Comparison of ENCODE assay signal across 13 cellular contexts in genomic region chr10:111142082-111142481, GRCh38.
"Had no signal": no experiment of that assay in that cellular context is flagged by ENCODE, and none has a peak within 500 bp of the region (broad histone marks: within the 10 kb centered on the region; RNA-seq: fewer than 3 reads in every experiment).

No MANE protein-coding gene starts in this region.

- DNase-seq: activated CD4-positive, alpha-beta T cell treated with anti-CD3 and anti-CD28 coated beads for 48 hours; activated CD8-positive, alpha-beta T cell treated with anti-CD3 and anti-CD28 coated beads, Interleukin-2, amount 10 ng/mL, durations not matched to agents 7 days and 5 days; activated naive CD4-positive, alpha-beta T cell treated with anti-CD3 and anti-CD28 coated beads, Interleukin-2, amount 10 ng/mL, durations not matched to agents 7 days and 5 days; adrenal gland; cortex of kidney; effector CD8-positive, alpha-beta T cell; kidney glomerular epithelial cell; sigmoid colon; stimulated activated CD4-positive, alpha-beta T cell treated with anti-CD3 and anti-CD28 coated beads, Interleukin-2, amount 100 ng/mL, for 24 hours; stimulated activated naive CD4-positive, alpha-beta T cell; substantia nigra; transverse colon had no signal

- ATAC-seq: activated CD8-positive, alpha-beta T cell treated with anti-CD3 and anti-CD28 coated beads, Interleukin-2, amount 10 ng/mL, durations not matched to agents 7 days and 5 days; gastroesophageal sphincter had no signal

- H3K27ac Mint-ChIP-seq: activated CD8-positive, alpha-beta T cell treated with anti-CD3 and anti-CD28 coated beads, Interleukin-2, amount 10 ng/mL, durations not matched to agents 7 days and 5 days; activated naive CD4-positive, alpha-beta T cell treated with anti-CD3 and anti-CD28 coated beads, Interleukin-2, amount 10 ng/mL, durations not matched to agents 7 days and 5 days had no signal

- H3K36me3 Mint-ChIP-seq: activated naive CD4-positive, alpha-beta T cell treated with anti-CD3 and anti-CD28 coated beads, Interleukin-2, amount 10 ng/mL, durations not matched to agents 7 days and 5 days had no signal

- H3K9me3 Mint-ChIP-seq: activated naive CD4-positive, alpha-beta T cell treated with anti-CD3 and anti-CD28 coated beads, Interleukin-2, amount 10 ng/mL, durations not matched to agents 7 days and 5 days had no signal

- H3K4me3 Mint-ChIP-seq: activated CD8-positive, alpha-beta T cell treated with anti-CD3 and anti-CD28 coated beads, Interleukin-2, amount 10 ng/mL, durations not matched to agents 7 days and 5 days; activated naive CD4-positive, alpha-beta T cell treated with anti-CD3 and anti-CD28 coated beads, Interleukin-2, amount 10 ng/mL, durations not matched to agents 7 days and 5 days had no signal
